ENCODE assay signal across 1 cellular context in the genomic region with DNA sequence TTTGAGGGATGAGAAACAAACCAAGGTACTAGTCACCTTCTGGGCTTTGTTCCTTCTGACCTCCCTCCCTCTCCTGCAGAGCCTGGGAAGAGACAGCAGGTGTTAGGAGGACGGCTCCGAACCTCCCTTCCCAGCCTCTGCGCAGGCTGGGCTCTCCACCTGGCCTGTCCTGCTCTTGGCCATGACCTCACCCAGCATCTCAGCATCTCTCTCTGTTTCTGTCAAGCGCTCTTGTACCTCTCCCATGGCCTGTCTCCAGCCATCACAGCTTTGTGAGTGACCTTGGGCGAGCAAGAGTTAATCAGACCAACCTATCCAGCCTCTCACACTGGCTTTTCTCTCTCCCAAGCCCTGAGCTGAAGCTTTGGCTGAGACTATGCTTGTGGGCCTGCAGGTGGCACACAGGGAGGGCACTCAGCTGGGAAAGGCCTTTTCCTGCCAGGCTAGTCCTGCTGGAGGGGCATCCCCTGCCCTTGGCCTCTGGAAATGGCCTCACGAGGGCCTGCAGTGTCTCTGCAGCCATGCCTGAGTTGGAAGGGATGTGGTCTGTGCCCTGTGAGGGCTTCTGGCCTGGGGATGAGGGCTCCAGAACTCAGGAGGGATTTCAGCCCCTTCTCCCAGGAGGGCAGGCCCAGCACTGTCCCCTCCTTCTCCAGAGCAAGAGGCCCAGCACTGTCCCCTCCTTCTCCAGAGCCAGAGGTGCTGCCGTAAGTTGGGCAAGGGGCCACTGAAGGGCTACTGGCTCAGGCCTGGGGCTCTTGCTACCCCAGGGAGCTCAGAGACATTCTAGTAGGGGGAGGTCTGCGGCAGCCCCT.
TF ChIP-seq lines count a peak whose summit lies in the region.

No MANE protein-coding gene starts in this region.

TF ChIP-seq in H1, 55 proteins besides CTCF, POLR2A, EP300 and RAD21:
- TF ChIP-seq POLR2AphosphoS5 (IDR thresholded peaks at IDR 0.05; ENCODE audit: low read depth, low read length) (no peak), KDM1A (IDR thresholded peaks at IDR 0.05; ENCODE audit: borderline replicate concordance, low read length) (no peak), EZH2 (IDR thresholded peaks at IDR 0.05; ENCODE audit: low read depth, low read length, severe bottlenecking) (no peak), KDM4A (IDR thresholded peaks at IDR 0.05; ENCODE audit: low read depth, low read length, severe bottlenecking) (no peak), SP2 (IDR thresholded peaks at IDR 0.05; ENCODE audit: low read length) (no peak), SAP30 (IDR thresholded peaks at IDR 0.05; ENCODE audit: insufficient read depth, insufficient replicate concordance, low read length) (no peak)
